29 cellular contexts compared by ENCODE assay signal in the genomic region with DNA sequence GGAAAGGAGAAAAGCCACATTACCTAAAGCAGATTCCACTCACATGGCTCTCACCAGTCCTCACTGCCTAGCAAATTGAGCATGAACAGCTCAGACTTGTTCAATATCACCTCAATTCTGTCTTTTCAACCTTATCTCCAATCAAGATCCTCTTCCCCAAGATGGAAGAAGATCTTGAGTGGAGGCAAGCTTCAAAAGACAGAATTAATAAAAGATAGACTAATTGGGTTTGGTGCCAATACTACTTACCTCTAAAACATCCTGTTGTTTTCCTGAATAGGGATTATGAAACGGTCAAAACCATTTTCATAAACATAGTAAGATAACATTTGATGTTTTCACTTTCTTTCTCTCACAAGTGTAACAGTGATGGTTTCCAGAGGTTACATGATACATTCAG.
"Had no signal": no experiment of that assay in that cellular context is flagged by ENCODE, and none has a peak within 500 bp of the region (broad histone marks: within the 10 kb centered on the region; RNA-seq: fewer than 3 reads in every experiment).

No MANE protein-coding gene starts in this region.

- H3K36me3 ChIP-seq: neural progenitor cell, pancreas, prostate gland, right lobe of liver, sigmoid colon, spleen, suprapubic skin, tibial artery, transverse colon, upper lobe of right lung, uterus had no signal

- H3K9ac ChIP-seq: neural progenitor cell had no signal

- H3K4me1 Mint-ChIP-seq: naive B cell; nephron; stimulated activated memory B cell treated with anti-CD40 and anti-IgM and Interleukin-4, amounts not matched to agents 10 μg/mL and 1 μg/mL and 100 μg/mL, for 72 hours; stimulated activated naive CD8-positive, alpha-beta T cell treated with anti-CD3 and anti-CD28 coated beads, Interleukin-15, amount 100 ng/mL, for 72 hours had no signal

- H3K4me3 Mint-ChIP-seq: naive B cell; naive thymus-derived CD8-positive, alpha-beta T cell; nephron; neural progenitor cell; stimulated activated memory B cell treated with anti-CD40 and anti-IgM and Interleukin-4, amounts not matched to agents 10 μg/mL and 1 μg/mL and 100 μg/mL, for 72 hours; stimulated activated naive CD8-positive, alpha-beta T cell treated with anti-CD3 and anti-CD28 coated beads, Interleukin-15, amount 100 ng/mL, for 72 hours; type B pancreatic cell had no signal

- H3K27ac ChIP-seq: neural progenitor cell, pancreas, prostate gland, right lobe of liver, sigmoid colon, spleen, suprapubic skin, testis, tibial artery, transverse colon, upper lobe of right lung, uterus had no signal

- H3K9me3 Mint-ChIP-seq: naive B cell; naive thymus-derived CD8-positive, alpha-beta T cell; nephron; neural progenitor cell; stimulated activated memory B cell treated with anti-CD40 and anti-IgM and Interleukin-4, amounts not matched to agents 10 μg/mL and 1 μg/mL and 100 μg/mL, for 72 hours; stimulated activated naive CD8-positive, alpha-beta T cell treated with anti-CD3 and anti-CD28 coated beads, Interleukin-15, amount 100 ng/mL, for 72 hours; type B pancreatic cell had no signal

- ATAC-seq: naive thymus-derived CD8-positive, alpha-beta T cell; pancreas; right cardiac atrium; right lobe of liver; stimulated activated memory B cell treated with anti-CD40 and anti-IgM and Interleukin-4, amounts not matched to agents 10 μg/mL and 1 μg/mL and 100 μg/mL, for 72 hours; stimulated activated naive CD8-positive, alpha-beta T cell treated with anti-CD3 and anti-CD28 coated beads, Interleukin-15, amount 100 ng/mL, for 72 hours; stimulated activated naive CD8-positive, alpha-beta T cell treated with anti-CD3 and anti-CD28 coated beads, Interleukin-15, Interleukin-2, amounts not matched to agents 100 U/mL and 50 U/mL, for 24 hours; upper lobe of right lung had no signal

- H3K4me1 ChIP-seq: neural progenitor cell, pancreas, prostate gland, right lobe of liver, sigmoid colon, spleen, suprapubic skin, testis, tibial artery, transverse colon, upper lobe of right lung, uterus had no signal

- H3K4me3 ChIP-seq: neural progenitor cell, pancreas, prostate gland, right lobe of liver, sigmoid colon, spleen, suprapubic skin, testis, tibial artery, transverse colon, upper lobe of right lung, uterus had no signal

- H3K36me3 Mint-ChIP-seq: naive B cell; naive thymus-derived CD8-positive, alpha-beta T cell; neural progenitor cell; stimulated activated memory B cell treated with anti-CD40 and anti-IgM and Interleukin-4, amounts not matched to agents 10 μg/mL and 1 μg/mL and 100 μg/mL, for 72 hours; type B pancreatic cell had no signal

- H3K9me3 ChIP-seq: pancreas, prostate gland, right lobe of liver, sigmoid colon, spleen, suprapubic skin, testis, tibial artery, transverse colon, upper lobe of right lung, uterus had no signal

- H2AFZ ChIP-seq: neural progenitor cell had no signal

- H3K4me2 ChIP-seq: neural progenitor cell had no signal

- H3K27me3 ChIP-seq: neural progenitor cell, pancreas, right lobe of liver, sigmoid colon, spleen, suprapubic skin, testis, tibial artery, transverse colon, upper lobe of right lung, uterus had no signal

- H3K27me3 Mint-ChIP-seq: type B pancreatic cell had no signal

- DNase-seq: naive B cell; naive thymus-derived CD8-positive, alpha-beta T cell; occipital lobe; pancreas; right cardiac atrium; right lobe of liver; sigmoid colon; small intestine; spleen; stimulated activated CD4-positive, alpha-beta T cell treated with anti-CD3 and anti-CD28 coated beads, Interleukin-12 subunit alpha, Interleukin-12 subunit beta, amount 100 ng/mL, for 4 hours; stimulated activated CD4-positive, alpha-beta T cell treated with anti-CD3 and anti-CD28 coated beads, Interleukin-1b, Interleukin-23, amount 100 ng/mL, for 48 hours; stimulated activated CD4-positive, alpha-beta T cell treated with anti-CD3 and anti-CD28 coated beads, Interleukin-4, amount 100 ng/mL, for 1 hour; stimulated activated CD4-positive, alpha-beta T cell treated with anti-CD3 and anti-CD28 coated beads, Interleukin-4, amount 100 ng/mL, for 4 hours; stimulated activated CD8-positive, alpha-beta memory T cell treated with anti-CD3 and anti-CD28 coated beads, Interleukin-4, amount 100 ng/mL, for 48 hours; stimulated activated naive CD4-positive, alpha-beta T cell; stimulated activated naive CD8-positive, alpha-beta T cell treated with anti-CD3 and anti-CD28 coated beads, Interleukin-15, amount 100 ng/mL, for 72 hours; stimulated activated naive CD8-positive, alpha-beta T cell treated with anti-CD3 and anti-CD28 coated beads, Interleukin-15, Interleukin-2, amounts not matched to agents 100 U/mL and 50 U/mL, for 24 hours; substantia nigra; testis; tibial artery; transverse colon; upper lobe of right lung; uterus had no signal

- H3K27ac Mint-ChIP-seq: naive B cell; naive thymus-derived CD8-positive, alpha-beta T cell; nephron; neural progenitor cell; stimulated activated memory B cell treated with anti-CD40 and anti-IgM and Interleukin-4, amounts not matched to agents 10 μg/mL and 1 μg/mL and 100 μg/mL, for 72 hours; stimulated activated naive CD8-positive, alpha-beta T cell treated with anti-CD3 and anti-CD28 coated beads, Interleukin-15, amount 100 ng/mL, for 72 hours; type B pancreatic cell had no signal
